1 cellular context compared by ENCODE assay signal in the genomic region with DNA sequence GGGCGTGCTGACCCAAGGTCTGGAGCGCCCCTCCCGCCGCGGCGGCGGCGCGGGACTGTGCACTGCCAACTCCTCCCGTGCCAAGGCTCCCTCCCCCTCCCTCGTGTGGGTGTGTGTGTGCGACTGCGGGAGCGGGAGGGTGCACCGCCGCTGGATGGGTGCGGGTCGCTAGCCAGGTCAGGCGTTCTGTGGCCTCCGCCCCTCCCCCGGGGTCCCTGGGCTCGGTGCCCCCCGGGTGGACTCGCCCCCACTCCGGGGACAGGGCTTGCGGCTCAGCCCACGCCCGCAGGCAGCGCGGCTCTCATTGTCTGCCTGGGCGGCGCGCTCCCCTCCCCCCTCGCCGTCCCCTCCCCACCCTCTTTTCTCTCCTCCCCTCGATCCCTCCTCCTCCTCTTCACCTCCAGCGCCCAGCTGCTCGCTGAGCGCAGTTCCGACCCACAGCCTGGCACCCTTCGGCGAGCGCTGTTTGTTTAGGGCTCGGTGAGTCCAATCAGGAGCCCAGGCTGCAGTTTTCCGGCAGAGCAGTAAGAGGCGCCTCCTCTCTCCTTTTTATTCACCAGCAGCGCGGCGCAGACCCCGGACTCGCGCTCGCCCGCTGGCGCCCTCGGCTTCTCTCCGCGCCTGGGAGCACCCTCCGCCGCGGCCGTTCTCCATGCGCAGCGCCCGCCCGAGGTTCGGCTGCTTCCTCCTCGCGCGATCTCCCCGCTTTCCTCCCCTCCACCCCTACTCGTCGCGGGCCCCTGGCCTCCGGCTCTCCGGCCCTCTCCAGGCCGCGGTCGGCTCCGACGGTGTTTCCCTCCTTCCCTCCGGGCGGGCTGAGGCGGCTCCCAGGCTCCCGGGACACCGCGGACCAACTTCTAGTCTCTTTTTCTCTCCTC.
TF ChIP-seq lines count a peak whose summit lies in the region.

A gene (plus strand): TSS at position 579 of the 878 bp plus-strand sequence. CDS start 1,556 bp downstream, outside the sequence.

TF ChIP-seq in A549, 52 proteins besides CTCF, POLR2A, EP300 and RAD21 (continued from another document):
- 0 out of 2 replicates have a peak, but pooled peaks have one; percentile 21 for TF ChIP-seq PHF8 (IDR thresholded peaks at IDR 0.05; ENCODE audit: borderline replicate concordance, low read depth)
- no peak for TF ChIP-seq EHF (CRISPR knock-in tag; IDR thresholded peaks at IDR 0.05)
